Comparison of ENCODE assay signal across 2 cellular contexts in genomic region chr5:116423587-116424257, GRCh38.
TF ChIP-seq lines count a peak whose summit lies in the region.

No MANE protein-coding gene starts in this region.

TF ChIP-seq in SK-N-SH, 30 proteins besides CTCF, POLR2A, EP300 and RAD21 (continued from another document):
- 0 out of 2 replicates have a peak, but pooled peaks have one; percentile 55 for TF ChIP-seq REST (IDR thresholded peaks at IDR 0.05; ENCODE audit: low read depth, low read length)

TF ChIP-seq in SK-N-SH treated with all-trans-retinoic acid at 6 μM for 48 hours, 23 proteins besides CTCF, POLR2A, EP300 and RAD21 (continued from another document):
- TF ChIP-seq ZFP3 (CRISPR knock-in tag; IDR thresholded peaks at IDR 0.05) (no peak), ZFP30 (CRISPR knock-in tag; IDR thresholded peaks at IDR 0.05) (no peak), RARB (CRISPR knock-in tag; IDR thresholded peaks at IDR 0.05) (no peak), BACH2 (CRISPR knock-in tag; IDR thresholded peaks at IDR 0.05; ENCODE audit: borderline replicate concordance) (no peak), PATZ1 (CRISPR knock-in tag; IDR thresholded peaks at IDR 0.05; ENCODE audit: borderline replicate concordance) (no peak), TOX (CRISPR knock-in tag; IDR thresholded peaks at IDR 0.05; ENCODE audit: borderline replicate concordance) (no peak), GLIS3 (CRISPR knock-in tag; IDR thresholded peaks at IDR 0.05) (no peak), ZNF565 (CRISPR knock-in tag; conservative IDR thresholded peaks at IDR 0.05; ENCODE audit: low read depth) (no peak), ZNF8 (CRISPR knock-in tag; IDR thresholded peaks at IDR 0.05) (no peak), OSR1 (CRISPR knock-in tag; IDR thresholded peaks at IDR 0.05) (no peak), CSRNP3 (CRISPR knock-in tag; IDR thresholded peaks at IDR 0.05) (no peak), ARNTL (CRISPR knock-in tag; IDR thresholded peaks at IDR 0.05; ENCODE audit: borderline replicate concordance, low read depth) (no peak), ESRRG (CRISPR knock-in tag; IDR thresholded peaks at IDR 0.05) (no peak)
